ENCODE assay signal across 9 cellular contexts in genomic region chr21:25396135-25396711, GRCh38.
DNase-seq lines count a peak whose midpoint lies in the region; ATAC-seq, FAIRE-seq and TF ChIP-seq lines count a peak whose summit lies in the region.
"Had no signal": no experiment of that assay in that cellular context is flagged by ENCODE, and none has a peak within 500 bp of the region (broad histone marks: within the 10 kb centered on the region; RNA-seq: fewer than 3 reads in every experiment).

No MANE protein-coding gene starts in this region.

- no peak overlapping the region for H3K9ac ChIP-seq in HepG2 (ENCODE audit: insufficient read depth, low read depth, low read length)

- BruUV-seq in HepG2 (replicated peaks; lab: Mats Ljungman, UMichigan) = no TSS peak

- in situ Hi-C loops in HepG2 (cut with HindIII; ENCODE audit: extremely low pct_ligation_motif_present, low pct_unique_long_range_greater_than_20kb) = no loop called here

- TF ChIP-seq POLR2A in HepG2 (IDR thresholded peaks at IDR 0.05; ENCODE audit: insufficient read depth in 1 of 2, low read depth in 2 of 2, low read length in 2 of 2) (no peak), body of pancreas (IDR thresholded peaks at IDR 0.05) (no peak)

- H4K20me1 ChIP-seq in HepG2 (ENCODE audit: insufficient read depth, low read length) = no peaks in the 10 kb centered on the region

- H3K27me3 Mint-ChIP-seq in activated T-cell treated with anti-CD3 and anti-CD28 coated beads, Interleukin-2, amount 50 U/mL, for 72 hours (ENCODE audit: low read depth) = no peaks in the 10 kb centered on the region
- H3K27me3 Mint-ChIP-seq in stimulated activated naive CD8-positive, alpha-beta T cell treated with anti-CD3 and anti-CD28 coated beads, Interleukin-15, Interleukin-2, amounts not matched to agents 100 ng/mL and 50 ng/mL, for 24 hours = no peaks in the 10 kb centered on the region

- POLR2A ChIA-PET in HepG2 (lab: Yijun Ruan, JAX) = no interaction called here

- ATAC-seq in HG03159 (IDR thresholded peaks at IDR 0.05; ENCODE audit: unreplicated experiment) (peak; percentile 87), HepG2 (no peak), body of pancreas (no peak)
- peak; percentile 95 for ATAC-seq in activated T-cell treated with anti-CD3 and anti-CD28 coated beads, Interleukin-2, amount 50 U/mL, for 72 hours (replicated peaks in 1 of 2)

- TF ChIP-seq EP300 in HepG2 (IDR thresholded peaks at IDR 0.05; ENCODE audit: low read depth in 2 of 2, low read length in 2 of 2) = no peak
- TF ChIP-seq EP300 in HepG2 (CRISPR knock-in tag; IDR thresholded peaks at IDR 0.05; ENCODE audit: borderline replicate concordance) = no peak

- no peaks in the 10 kb centered on the region for H3K79me2 ChIP-seq in HepG2 (ENCODE audit: insufficient read depth, low read length)

- no peaks in the 10 kb centered on the region for H3K9me3 Mint-ChIP-seq in activated T-cell treated with anti-CD3 and anti-CD28 coated beads, Interleukin-2, amount 50 U/mL, for 72 hours
- H3K9me3 Mint-ChIP-seq in stimulated activated naive CD8-positive, alpha-beta T cell treated with anti-CD3 and anti-CD28 coated beads, Interleukin-15, Interleukin-2, amounts not matched to agents 100 ng/mL and 50 ng/mL, for 24 hours = peaks cover 3% of the 10 kb centered on the region

- H3K4me3 Mint-ChIP-seq in activated T-cell treated with anti-CD3 and anti-CD28 coated beads, Interleukin-2, amount 50 U/mL, for 72 hours = peak overlapping the region; percentile 52 to 65
- peak overlapping the region; percentile 51 for H3K4me3 Mint-ChIP-seq in stimulated activated naive CD8-positive, alpha-beta T cell treated with anti-CD3 and anti-CD28 coated beads, Interleukin-15, Interleukin-2, amounts not matched to agents 100 ng/mL and 50 ng/mL, for 24 hours

- intact Hi-C loops in HepG2 (cut with micrococcal nuclease; ENCODE audit: unreplicated experiment) = no loop called here
- intact Hi-C loops in body of pancreas (cut with DNase I) = no loop called here

- no peak overlapping the region for H2AFZ ChIP-seq in HepG2 (ENCODE audit: low read length)

- peaks cover 2 to 5% of the 10 kb centered on the region in 2 donors for H3K36me3 Mint-ChIP-seq in activated T-cell treated with anti-CD3 and anti-CD28 coated beads, Interleukin-2, amount 50 U/mL, for 72 hours (ENCODE audit: insufficient read depth in 2 of 2)
- H3K36me3 Mint-ChIP-seq in stimulated activated naive CD8-positive, alpha-beta T cell treated with anti-CD3 and anti-CD28 coated beads, Interleukin-15, Interleukin-2, amounts not matched to agents 100 ng/mL and 50 ng/mL, for 24 hours (ENCODE audit: low read depth) = peaks cover 20% of the 10 kb centered on the region

- H3K4me1 ChIP-seq in HepG2 (ENCODE audit: insufficient read depth, low read length) (no peaks in the 10 kb centered on the region), body of pancreas (no peaks in the 10 kb centered on the region)
- H3K4me1 ChIP-seq: testis had no signal

- WGBS in HepG2 (ENCODE audit: low lambda C conversion rate) = 31% methylated on average over 8 of the region's 8 CpGs
- WGBS in body of pancreas, 2 donors = 82 to 84% methylated on average over 8 of the region's 8 CpGs

- peak; percentile 86 for DNase-seq in activated effector memory CD4-positive, alpha-beta T cell treated with anti-CD3 and anti-CD28 coated beads, Interleukin-2, amount 50 U/mL, for 16 hours
- no peak for DNase-seq in activated effector memory CD4-positive, alpha-beta T cell treated with Interleukin-2 at 50 U/mL for 16 hours
- peak; percentile 77 to 88 for DNase-seq in activated T-cell treated with anti-CD3 and anti-CD28 coated beads, Interleukin-2, amount 50 U/mL, for 72 hours
- DNase-seq in HepG2 (ENCODE audit: low spot score) (no peak), body of pancreas (no peak), islet precursor cell (no peak)
- DNase-seq: testis had no signal

- H3K36me3 ChIP-seq in HepG2 (replicated peaks in 1 of 2; ENCODE audit: control insufficient read depth in 1 of 2, insufficient read depth in 2 of 2, low read length in 2 of 2) (no peaks in the 10 kb centered on the region), body of pancreas (replicated peaks in 1 of 2; ENCODE audit: insufficient read depth in 1 of 2, low read depth in 2 of 2) (no peaks in the 10 kb centered on the region)

- no peaks in the 10 kb centered on the region for H3K27me3 ChIP-seq in HepG2 (ENCODE audit: control insufficient read depth in 1 of 2, insufficient read depth in 2 of 2, low read length in 2 of 2)
- H3K27me3 ChIP-seq in body of pancreas = no peaks in the 10 kb centered on the region
- H3K27me3 ChIP-seq: testis had no signal

- peak overlapping the region; percentile 23 for H3K27ac Mint-ChIP-seq in activated T-cell treated with anti-CD3 and anti-CD28 coated beads, Interleukin-2, amount 50 U/mL, for 72 hours
- peak overlapping the region; percentile 93 for H3K27ac Mint-ChIP-seq in stimulated activated naive CD8-positive, alpha-beta T cell treated with anti-CD3 and anti-CD28 coated beads, Interleukin-15, Interleukin-2, amounts not matched to agents 100 ng/mL and 50 ng/mL, for 24 hours

- no peak for TF ChIP-seq CTCF in HepG2 (CRISPR knock-in tag; IDR thresholded peaks at IDR 0.05)
- TF ChIP-seq CTCF in body of pancreas (IDR thresholded peaks at IDR 0.05) = no peak

- no peak overlapping the region for H3K27ac ChIP-seq in HepG2 (ENCODE audit: extremely low read length, insufficient read depth, low read length)
- H3K27ac ChIP-seq in body of pancreas = no peak overlapping the region
- H3K27ac ChIP-seq: testis had no signal

- CTCF ChIA-PET in HepG2 (lab: Yijun Ruan, JAX; ENCODE audit: low intra/inter-chr PET ratio, low total read pairs) = no interaction called here

- TF ChIP-seq RAD21 in HepG2 (CRISPR knock-in tag; IDR thresholded peaks at IDR 0.05) = no peak

- H3K4me2 ChIP-seq in HepG2 (ENCODE audit: low read depth, low read length) = no peak overlapping the region

- H3K4me3 ChIP-seq in HepG2 (replicated peaks in 1 of 3; ENCODE audit: insufficient read depth in 1 of 3, low read depth in 2 of 3, low read length in 3 of 3) (no peak overlapping the region), body of pancreas (no peak overlapping the region)
- H3K4me3 ChIP-seq: testis had no signal

- H3K9me3 ChIP-seq in HepG2 (ENCODE audit: low read length) (peaks cover 26% of the 10 kb centered on the region), body of pancreas (no peaks in the 10 kb centered on the region)
- H3K9me3 ChIP-seq: testis had no signal

- no peak for FAIRE-seq in HepG2 (lab: Jason Lieb, UNC)

- H3K4me1 Mint-ChIP-seq in activated T-cell treated with anti-CD3 and anti-CD28 coated beads, Interleukin-2, amount 50 U/mL, for 72 hours (ENCODE audit: low read depth) = peaks cover 32% of the 10 kb centered on the region
- H3K4me1 Mint-ChIP-seq in stimulated activated naive CD8-positive, alpha-beta T cell treated with anti-CD3 and anti-CD28 coated beads, Interleukin-15, Interleukin-2, amounts not matched to agents 100 ng/mL and 50 ng/mL, for 24 hours (ENCODE audit: low read depth) = peaks cover 51% of the 10 kb centered on the region

TF ChIP-seq in HepG2, 621 proteins besides CTCF, POLR2A, EP300 and RAD21 (continues in another document):
- TF ChIP-seq TARDBP (CRISPR knock-in tag; IDR thresholded peaks at IDR 0.05) (no peak), ZNF678 (CRISPR knock-in tag; IDR thresholded peaks at IDR 0.05) (no peak), STAT6 (CRISPR knock-in tag; IDR thresholded peaks at IDR 0.05; ENCODE audit: borderline replicate concordance) (no peak), HOXA9 (CRISPR knock-in tag; IDR thresholded peaks at IDR 0.05; ENCODE audit: borderline replicate concordance) (no peak), MLXIP (CRISPR knock-in tag; IDR thresholded peaks at IDR 0.05; ENCODE audit: borderline replicate concordance) (no peak)

Comparison
In these comparisons a context has a peak if more than half of its experiments do, and no peak if none do; other contexts are left out.
1. DNase-seq: peak in activated effector memory CD4-positive, alpha-beta T cell treated with anti-CD3 and anti-CD28 coated beads, Interleukin-2, amount 50 U/mL, for 16 hours (single experiment) and activated T-cell treated with anti-CD3 and anti-CD28 coated beads, Interleukin-2, amount 50 U/mL, for 72 hours (2 of 2); none in activated effector memory CD4-positive, alpha-beta T cell treated with Interleukin-2 at 50 U/mL for 16 hours (single experiment), HepG2 (single experiment), body of pancreas (0 of 4) and islet precursor cell (single experiment).
2. ATAC-seq: peak in HG03159 (single experiment) and activated T-cell treated with anti-CD3 and anti-CD28 coated beads, Interleukin-2, amount 50 U/mL, for 72 hours (2 of 2); none in HepG2 (single experiment) and body of pancreas (single experiment).